Comparison of ENCODE assay signal across 23 cellular contexts in genomic region chr3:194812177-194812576, GRCh38.
"Had no signal": no experiment of that assay in that cellular context is flagged by ENCODE, and none has a peak within 500 bp of the region (broad histone marks: within the 10 kb centered on the region; RNA-seq: fewer than 3 reads in every experiment).

No MANE protein-coding gene starts in this region.

- H3K36me3 Mint-ChIP-seq: naive thymus-derived CD4-positive, alpha-beta T cell; natural killer cell treated with Interleukin-12 subunit alpha and Interleukin-12 subunit beta and Interleukin-15 and Interleukin-18, amount 100 ng/mL, for 72 hours; stimulated activated memory B cell treated with anti-CD40 and anti-IgM and Interleukin-4, amounts not matched to agents 10 μg/mL and 1 μg/mL and 100 μg/mL, for 72 hours; type B pancreatic cell had no signal

- H3K9me3 Mint-ChIP-seq: naive thymus-derived CD4-positive, alpha-beta T cell; natural killer cell treated with Interleukin-12 subunit alpha and Interleukin-12 subunit beta and Interleukin-15 and Interleukin-18, amount 100 ng/mL, for 72 hours; neural crest cell; stimulated activated memory B cell treated with anti-CD40 and anti-IgM and Interleukin-4, amounts not matched to agents 10 μg/mL and 1 μg/mL and 100 μg/mL, for 72 hours; stimulated activated naive CD8-positive, alpha-beta T cell treated with anti-CD3 and anti-CD28 coated beads, Interleukin-15, amount 100 ng/mL, for 72 hours; type B pancreatic cell had no signal

- H3K27ac Mint-ChIP-seq: naive thymus-derived CD4-positive, alpha-beta T cell; natural killer cell treated with Interleukin-12 subunit alpha and Interleukin-12 subunit beta and Interleukin-15 and Interleukin-18, amount 100 ng/mL, for 72 hours; stimulated activated memory B cell treated with anti-CD40 and anti-IgM and Interleukin-4, amounts not matched to agents 10 μg/mL and 1 μg/mL and 100 μg/mL, for 72 hours; stimulated activated naive CD8-positive, alpha-beta T cell treated with anti-CD3 and anti-CD28 coated beads, Interleukin-15, amount 100 ng/mL, for 72 hours; type B pancreatic cell had no signal

- H3K4me1 Mint-ChIP-seq: naive thymus-derived CD4-positive, alpha-beta T cell; neural crest cell; stimulated activated naive CD8-positive, alpha-beta T cell treated with anti-CD3 and anti-CD28 coated beads, Interleukin-15, amount 100 ng/mL, for 72 hours had no signal

- DNase-seq: hippocampal formation; kidney; left colon; left ventricle myocardium inferior; mesendoderm; midbrain; mucosa of descending colon; naive thymus-derived CD4-positive, alpha-beta T cell; nucleus accumbens; pancreas; stimulated activated CD4-positive, alpha-beta T cell treated with anti-CD3 and anti-CD28 coated beads, Interleukin-1b, Interleukin-23, amount 100 ng/mL, for 48 hours; stimulated activated CD4-positive, alpha-beta T cell treated with anti-CD3 and anti-CD28 coated beads, Interleukin-2, amount 100 ng/mL, for 48 hours; stimulated activated CD4-positive, alpha-beta T cell treated with anti-CD3 and anti-CD28 coated beads, Interleukin-4, amount 100 ng/mL, for 4 hours; stimulated activated CD8-positive, alpha-beta memory T cell treated with anti-CD3 and anti-CD28 coated beads, Interleukin-4, amount 100 ng/mL, for 48 hours; stimulated activated naive CD4-positive, alpha-beta T cell treated with Interleukin-2 at 50 U/mL for 16 hours; stimulated activated naive CD8-positive, alpha-beta T cell treated with anti-CD3 and anti-CD28 coated beads, Interleukin-15, amount 100 ng/mL, for 72 hours; substantia nigra; uterus had no signal

- ATAC-seq: left colon; mucosa of descending colon; naive thymus-derived CD4-positive, alpha-beta T cell; natural killer cell treated with Interleukin-12 subunit alpha and Interleukin-12 subunit beta and Interleukin-15 and Interleukin-18, amount 100 ng/mL, for 72 hours; pancreas; right lobe of liver; stimulated activated memory B cell treated with anti-CD40 and anti-IgM and Interleukin-4, amounts not matched to agents 10 μg/mL and 1 μg/mL and 100 μg/mL, for 72 hours; stimulated activated naive CD8-positive, alpha-beta T cell treated with anti-CD3 and anti-CD28 coated beads, Interleukin-15, amount 100 ng/mL, for 72 hours had no signal

- H3K4me3 Mint-ChIP-seq: naive thymus-derived CD4-positive, alpha-beta T cell; natural killer cell treated with Interleukin-12 subunit alpha and Interleukin-12 subunit beta and Interleukin-15 and Interleukin-18, amount 100 ng/mL, for 72 hours; neural crest cell; stimulated activated memory B cell treated with anti-CD40 and anti-IgM and Interleukin-4, amounts not matched to agents 10 μg/mL and 1 μg/mL and 100 μg/mL, for 72 hours; stimulated activated naive CD8-positive, alpha-beta T cell treated with anti-CD3 and anti-CD28 coated beads, Interleukin-15, amount 100 ng/mL, for 72 hours; type B pancreatic cell had no signal
